Comparison of ENCODE assay signal across 8 cellular contexts in the genomic region with DNA sequence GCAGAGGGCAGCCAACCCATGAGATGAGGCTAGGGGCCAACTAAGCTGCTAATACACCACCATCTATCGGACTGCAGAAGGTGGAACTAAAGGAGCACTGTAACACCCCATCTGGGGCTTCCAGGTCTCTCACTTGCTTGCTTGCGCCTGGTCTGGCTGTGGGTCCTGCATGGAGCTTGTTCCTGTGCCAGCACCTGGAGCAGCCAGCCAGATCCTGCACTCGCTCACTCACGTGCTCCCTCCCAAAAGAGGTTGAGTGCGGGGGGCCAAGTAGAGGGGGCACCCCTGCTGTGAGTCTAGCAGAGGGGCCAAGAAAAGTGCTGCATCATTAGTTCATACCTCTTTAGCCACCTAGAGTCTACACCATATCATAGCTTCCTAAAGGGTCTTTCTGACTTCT.
"Had no signal": no experiment of that assay in that cellular context is flagged by ENCODE, and none has a peak within 500 bp of the region (broad histone marks: within the 10 kb centered on the region; RNA-seq: fewer than 3 reads in every experiment).

No MANE protein-coding gene starts in this region.

- ATAC-seq: HCT116 had no signal

- H3K9ac ChIP-seq: GM23248 had no signal

- H3K36me3 ChIP-seq: HAP-1 had no signal

- H3K27ac ChIP-seq: GM23248 had no signal

- FAIRE-seq: HTR-8/SVneo had no signal

- H3K4me1 ChIP-seq: HAP-1 had no signal

- H2AFZ ChIP-seq: GM23248 had no signal

- DNase-seq: GM23248, GOT3, H7, HFFc6, IMR-90 had no signal

- H3K9me3 ChIP-seq: HAP-1 had no signal

- H3K4me3 ChIP-seq: GM23248, HAP-1 had no signal
